8 cellular contexts compared by ENCODE assay signal in the genomic region with DNA sequence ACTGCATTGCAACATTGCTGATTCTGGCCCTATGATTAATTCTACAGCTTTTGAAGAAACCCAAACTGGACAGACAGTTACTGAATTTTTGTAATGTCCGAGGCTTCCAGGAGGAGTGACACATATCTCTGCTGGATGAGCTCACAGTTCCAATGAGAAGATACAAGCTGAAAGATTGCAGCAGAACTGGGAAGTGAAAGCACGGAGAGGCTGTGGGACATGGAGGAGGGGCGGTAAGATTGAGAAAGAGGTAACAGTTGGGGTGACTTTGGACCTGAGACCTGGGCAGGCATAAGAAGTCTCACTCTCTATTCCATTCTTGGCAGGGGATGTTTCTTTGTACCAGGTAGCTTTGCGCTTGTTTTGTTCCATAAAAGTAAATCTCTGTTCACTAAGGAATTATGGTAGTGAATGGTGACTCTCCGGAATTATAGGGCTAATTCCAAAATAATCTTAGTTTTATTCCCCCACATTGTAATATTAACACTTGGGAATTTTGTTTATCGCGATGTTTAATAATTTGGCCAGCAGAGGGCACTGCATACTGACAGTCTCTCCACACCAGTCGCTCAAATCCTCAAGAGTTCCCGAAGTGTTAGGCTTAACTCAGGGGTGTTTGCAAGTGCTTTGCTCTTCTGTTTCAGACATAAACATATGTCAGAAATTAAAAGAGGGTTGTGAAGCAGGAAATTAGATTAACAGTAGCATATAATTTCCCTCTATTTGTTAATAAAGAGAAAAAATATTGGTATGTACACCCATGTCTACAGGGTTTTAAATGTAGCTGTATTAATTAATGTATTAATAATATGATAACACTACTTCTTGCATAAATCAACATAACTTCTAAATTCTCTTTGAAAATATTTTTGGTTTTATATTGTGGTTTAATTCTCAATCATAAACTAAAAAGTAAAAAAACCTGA.
DNase-seq lines count a peak whose midpoint lies in the region; ATAC-seq, FAIRE-seq and TF ChIP-seq lines count a peak whose summit lies in the region.

No MANE protein-coding gene starts in this region.

- peak; percentile 77 for ATAC-seq in mucosa of descending colon

- peak; percentile 13 for DNase-seq in activated naive CD4-positive, alpha-beta T cell treated with Interleukin-2 at 50 U/mL for 16 hours
- DNase-seq in activated naive CD4-positive, alpha-beta T cell treated with anti-CD3 and anti-CD28 coated beads, Interleukin-2, amount 50 U/mL, for 16 hours, result no peak
- DNase-seq in HEK293T (ENCODE audit: extremely low spot score) (peak; percentile 31), NCI-H1694 (lab: John Stamatoyannopoulos, UW) (peak; percentile 28), T-helper 9 cell (peak; percentile 12), mucosa of descending colon (peak in 1 of 3 donors; percentile 77), vagina (ENCODE audit: extremely low spot score in 2 of 2) (no peak)

- H3K4me1 ChIP-seq in mucosa of descending colon (ENCODE audit: low read depth) (no peaks in the 10 kb centered on the region), vagina (no peaks in the 10 kb centered on the region)

- TF ChIP-seq CTCF in mucosa of descending colon (IDR thresholded peaks at IDR 0.05) (peak; percentile 11), vagina (IDR thresholded peaks at IDR 0.05) (peak in 2 of 3 experiments; percentile 28 to 39)

- no peak overlapping the region for H3K27ac ChIP-seq in vagina

- H3K9me3 ChIP-seq in mucosa of descending colon, result no peaks in the 10 kb centered on the region
- no peaks in the 10 kb centered on the region for H3K9me3 ChIP-seq in vagina

- H3K36me3 ChIP-seq in mucosa of descending colon (ENCODE audit: low read depth), result no peaks in the 10 kb centered on the region
- no peaks in the 10 kb centered on the region for H3K36me3 ChIP-seq in vagina

- POLR2A ChIA-PET in HEK293T (lab: Yijun Ruan, JAX), result no interaction called here

- H3K4me3 ChIP-seq in mucosa of descending colon (no peak overlapping the region), vagina (no peak overlapping the region)

- CTCF ChIA-PET in HEK293T (lab: Yijun Ruan, JAX), result interaction anchor here (0.9 to 2.9 kb wide), 4 partner anchors 9 to 86 kb away, joined by 3 to 11 read pairs (median 4); no protein-coding TSS in a partner anchor

- no peak for TF ChIP-seq POLR2A in vagina (IDR thresholded peaks at IDR 0.05)

- peak; percentile 75 for FAIRE-seq in endometrium (lab: Jason Lieb, UNC)

- no peaks in the 10 kb centered on the region for H3K27me3 ChIP-seq in vagina

- intact Hi-C loops in mucosa of descending colon (cut with DNase I, micrococcal nuclease) (no loop called here), vagina (cut with DNase I) (no loop called here)

TF ChIP-seq in HEK293T, 16 proteins besides CTCF, POLR2A, EP300 and RAD21:
- no peak for TF ChIP-seq TARDBP (IDR thresholded peaks at IDR 0.05)
- no peak for TF ChIP-seq SP1 (IDR thresholded peaks at IDR 0.05)
- no peak for TF ChIP-seq LEF1 (IDR thresholded peaks at IDR 0.05; ENCODE audit: borderline replicate concordance)
- no peak for TF ChIP-seq ZNF384 (IDR thresholded peaks at IDR 0.05)
- no peak for TF ChIP-seq SUZ12 (IDR thresholded peaks at IDR 0.05)
- TF ChIP-seq FOXA1 (IDR thresholded peaks at IDR 0.05), result no peak
TF ChIP-seq in HEK293T: peak in this region for 0.

Comparison
In these comparisons a context has a peak if more than half of its experiments do, and no peak if none do; other contexts are left out.
1. DNase-seq: peak in activated naive CD4-positive, alpha-beta T cell treated with Interleukin-2 at 50 U/mL for 16 hours (single experiment), HEK293T (single experiment), NCI-H1694 (single experiment) and T-helper 9 cell (single experiment); none in activated naive CD4-positive, alpha-beta T cell treated with anti-CD3 and anti-CD28 coated beads, Interleukin-2, amount 50 U/mL, for 16 hours (single experiment) and vagina (0 of 2).